ENCODE assay signal across 14 cellular contexts in the genomic region with DNA sequence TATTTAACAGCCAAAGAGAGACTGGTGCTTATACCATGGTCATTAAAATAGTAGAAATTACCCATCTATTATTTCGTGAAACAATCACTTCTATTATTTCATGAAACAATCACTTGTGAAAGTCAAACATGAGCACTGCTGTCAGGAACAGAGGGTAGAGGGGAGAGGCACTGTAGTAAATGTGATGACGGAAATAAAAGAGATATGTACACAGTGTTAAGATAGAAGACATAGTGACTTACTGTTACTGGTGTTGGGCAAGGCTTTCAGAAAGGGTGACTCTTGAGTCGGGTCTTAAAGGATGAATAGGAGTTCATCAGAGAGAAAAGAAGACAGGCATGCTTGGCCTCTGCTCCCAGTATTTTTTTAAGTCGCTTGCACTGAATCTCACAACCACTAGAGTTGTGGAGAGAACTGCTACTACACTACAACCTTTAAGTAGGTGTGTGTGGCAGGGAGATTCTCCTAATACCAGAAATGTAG.
DNase-seq lines count a peak whose midpoint lies in the region; ATAC-seq, FAIRE-seq and TF ChIP-seq lines count a peak whose summit lies in the region.
"Had no signal": no experiment of that assay in that cellular context is flagged by ENCODE, and none has a peak within 500 bp of the region (broad histone marks: within the 10 kb centered on the region; RNA-seq: fewer than 3 reads in every experiment).

No MANE protein-coding gene starts in this region.

- peaks cover 14% of the 10 kb centered on the region for H3K4me1 ChIP-seq in mucosa of descending colon (ENCODE audit: low read depth)

- peak; percentile 71 for ATAC-seq in mucosa of descending colon
- ATAC-seq in HG03457 (IDR thresholded peaks at IDR 0.05; ENCODE audit: unreplicated experiment) = no peak
- ATAC-seq: HCT116, K562 had no signal

- H3K36me3 ChIP-seq in mucosa of descending colon (ENCODE audit: low read depth) = no peaks in the 10 kb centered on the region

- peak; percentile 93 for FAIRE-seq in H54 (lab: Jason Lieb, UNC)
- no peak for FAIRE-seq in HTR-8/SVneo (lab: Jason Lieb, UNC)
- FAIRE-seq: A204.1, D721Med, K562 had no signal

- H3K9me3 ChIP-seq in mucosa of descending colon = no peaks in the 10 kb centered on the region

- no peak for TF ChIP-seq CTCF in mucosa of descending colon (IDR thresholded peaks at IDR 0.05)

- no peak for TF ChIP-seq POLR2A in H54 (IDR thresholded peaks at IDR 0.05; ENCODE audit: low read depth, low read length)

- peak overlapping the region; percentile 56 for H3K27ac ChIP-seq in angular gyrus (ENCODE audit: low read depth, low read length)
- H3K27ac ChIP-seq: HL-60 had no signal

- DNase-seq in COR-L47 (lab: John Stamatoyannopoulos, UW) = peak; percentile 46
- no peak for DNase-seq in H54 (ENCODE audit: insufficient read length, low spot score)
- no peak for DNase-seq in mucosa of descending colon
- DNase-seq in kidney tubule cell (ENCODE audit: low spot score) = no peak
- DNase-seq in HTR-8/SVneo (ENCODE audit: insufficient read length, low spot score) = no peak
- DNase-seq: C1 segment of cervical spinal cord; CD4-positive, alpha-beta memory T cell had no signal

- H3K4me3 ChIP-seq in mucosa of descending colon = no peak overlapping the region
- H3K4me3 ChIP-seq: K562 had no signal

- intact Hi-C loops in mucosa of descending colon (cut with DNase I, micrococcal nuclease) = no loop called here
